ENCODE assay signal across 8 cellular contexts in the genomic region with DNA sequence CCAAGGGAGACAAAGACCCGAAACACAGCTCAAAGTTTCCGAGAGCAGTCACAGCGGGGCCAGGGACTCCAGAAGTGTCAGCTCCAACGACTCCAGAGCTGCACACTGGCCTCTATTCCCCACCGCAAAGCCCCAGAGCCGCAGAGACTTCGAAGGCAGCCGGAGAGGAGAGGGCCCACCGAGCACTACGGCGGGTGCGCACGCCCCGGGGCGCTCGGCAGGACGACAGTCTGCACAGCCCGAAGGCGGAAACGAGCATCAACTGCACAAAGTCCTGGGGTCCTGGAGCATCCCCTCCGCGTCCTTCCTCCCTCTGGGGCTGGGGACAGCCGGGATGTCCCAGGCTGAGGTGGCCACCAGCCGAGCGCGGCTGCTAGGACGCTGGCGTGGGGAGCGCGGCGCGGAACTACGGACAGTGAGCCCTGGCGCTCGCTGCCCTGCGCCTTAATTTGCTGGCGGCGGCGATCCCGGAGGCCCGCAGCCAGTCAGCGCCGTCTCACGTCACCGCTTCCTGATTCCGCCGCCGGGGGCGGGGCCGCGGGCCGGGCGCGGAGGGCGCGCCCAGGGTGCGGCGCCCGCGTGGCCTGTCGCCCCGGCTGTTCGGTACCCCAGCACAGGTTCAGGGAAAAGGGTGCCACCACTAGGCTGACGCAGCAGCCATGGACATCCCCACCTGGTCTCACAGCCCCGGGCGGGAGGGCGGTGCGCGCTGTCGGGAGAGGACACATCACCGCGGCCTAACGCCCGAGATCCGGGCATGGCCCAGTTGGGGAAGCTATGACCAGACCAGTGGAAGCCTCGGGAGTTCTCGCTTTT. TPM values are rescaled to one million over a fixed set of nuclear protein-coding genes. Genes with fewer than 3 reads are reported as not detected.
A peak's percentile ranks its signal among the peaks of the same experiment; 100 is the strongest.
DNase-seq lines count a peak whose midpoint lies in the region; ATAC-seq and TF ChIP-seq lines count a peak whose summit lies in the region.

A gene with protein sequence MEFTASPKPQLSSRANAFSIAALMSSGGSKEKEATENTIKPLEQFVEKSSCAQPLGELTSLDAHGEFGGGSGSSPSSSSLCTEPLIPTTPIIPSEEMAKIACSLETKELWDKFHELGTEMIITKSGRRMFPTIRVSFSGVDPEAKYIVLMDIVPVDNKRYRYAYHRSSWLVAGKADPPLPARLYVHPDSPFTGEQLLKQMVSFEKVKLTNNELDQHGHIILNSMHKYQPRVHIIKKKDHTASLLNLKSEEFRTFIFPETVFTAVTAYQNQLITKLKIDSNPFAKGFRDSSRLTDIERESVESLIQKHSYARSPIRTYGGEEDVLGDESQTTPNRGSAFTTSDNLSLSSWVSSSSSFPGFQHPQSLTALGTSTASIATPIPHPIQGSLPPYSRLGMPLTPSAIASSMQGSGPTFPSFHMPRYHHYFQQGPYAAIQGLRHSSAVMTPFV (minus strand): TSS at position 421 of the 816 bp plus-strand sequence. CDS start 480 bp downstream, outside the sequence.

- no peaks in the 10 kb centered on the region for H3K36me3 Mint-ChIP-seq in dendritic cell treated with granulocyte-macrophage colony-stimulating factor and Interleukin-4, amounts not matched to agents 40 ng/mL and 50 ng/mL, for 4 days (ENCODE audit: low read depth)
- H3K36me3 Mint-ChIP-seq in memory B cell (no peaks in the 10 kb centered on the region), type B pancreatic cell (no peaks in the 10 kb centered on the region)

- H3K4me1 Mint-ChIP-seq in dendritic cell treated with granulocyte-macrophage colony-stimulating factor and Interleukin-4, amounts not matched to agents 40 ng/mL and 50 ng/mL, for 4 days (ENCODE audit: low read depth), result peaks cover 9% of the 10 kb centered on the region
- H3K4me1 Mint-ChIP-seq in memory B cell (peaks cover 2% of the 10 kb centered on the region), type B pancreatic cell (ENCODE audit: unreplicated experiment) (peaks cover 17% of the 10 kb centered on the region)

- DNase-seq in activated effector memory CD4-positive, alpha-beta T cell treated with anti-CD3 and anti-CD28 coated beads, Interleukin-2, amount 50 U/mL, for 16 hours, result peak; percentile 77
- DNase-seq in activated effector memory CD4-positive, alpha-beta T cell treated with Interleukin-2 at 50 U/mL for 16 hours, result no peak
- DNase-seq in NCI-H82 treated with DMSO at 0.1 percent for 48 hours (lab: John Stamatoyannopoulos, UW; ENCODE audit: unreplicated experiment) (peak; percentile 32), memory B cell (ENCODE audit: low spot score in 2 of 2) (peak in 1 of 2 donors; percentile 19), type B pancreatic cell (ENCODE audit: extremely low spot score, unreplicated experiment) (no peak), GM10266 (ENCODE audit: extremely low spot score) (no peak)

- peak within 1 kb of the TSS; percentile 54 for H3K4me3 Mint-ChIP-seq in dendritic cell treated with granulocyte-macrophage colony-stimulating factor and Interleukin-4, amounts not matched to agents 40 ng/mL and 50 ng/mL, for 4 days
- H3K4me3 Mint-ChIP-seq in memory B cell, result peak within 1 kb of the TSS; percentile 61
- H3K4me3 Mint-ChIP-seq in type B pancreatic cell, result peak within 1 kb of the TSS; percentile 84

- intact Hi-C loops in dendritic cell treated with granulocyte-macrophage colony-stimulating factor and Interleukin-4, amounts not matched to agents 40 ng/mL and 50 ng/mL, for 4 days (cut with micrococcal nuclease), result no loop called here

- H3K27ac Mint-ChIP-seq in dendritic cell treated with granulocyte-macrophage colony-stimulating factor and Interleukin-4, amounts not matched to agents 40 ng/mL and 50 ng/mL, for 4 days, result no peak within 1 kb of the TSS
- no peak within 1 kb of the TSS for H3K27ac Mint-ChIP-seq in memory B cell
- peak within 1 kb of the TSS; percentile 72 for H3K27ac Mint-ChIP-seq in type B pancreatic cell

- TF ChIP-seq CTCF in type B pancreatic cell (conservative IDR thresholded peaks at IDR 0.05), result peak; percentile 24
- TF ChIP-seq CTCF in GM10266 (IDR thresholded peaks at IDR 0.05; ENCODE audit: control insufficient read depth, insufficient read depth, low read depth, missing control alignments), result no peak

- ATAC-seq in memory B cell (ENCODE audit: low read depth) (peak; percentile 41), GM18498 (IDR thresholded peaks at IDR 0.05; ENCODE audit: unreplicated experiment) (no peak)

- peaks cover 95% of the 10 kb centered on the region for H3K27me3 Mint-ChIP-seq in dendritic cell treated with granulocyte-macrophage colony-stimulating factor and Interleukin-4, amounts not matched to agents 40 ng/mL and 50 ng/mL, for 4 days
- H3K27me3 Mint-ChIP-seq in memory B cell (peaks cover 18% of the 10 kb centered on the region), type B pancreatic cell (peaks cover 95% of the 10 kb centered on the region)

- H3K9me3 Mint-ChIP-seq in dendritic cell treated with granulocyte-macrophage colony-stimulating factor and Interleukin-4, amounts not matched to agents 40 ng/mL and 50 ng/mL, for 4 days, result no peaks in the 10 kb centered on the region
- H3K9me3 Mint-ChIP-seq in memory B cell (peaks cover 1% of the 10 kb centered on the region), type B pancreatic cell (no peaks in the 10 kb centered on the region)

RNA-seq across cellular contexts. Expression of the gene that starts here (rescaled TPM):
- total RNA-seq in type B pancreatic cell (ENCODE audit: low replicate concordance), result 0.46 and 0.48 TPM in 2 replicates

Comparison
In these comparisons a context has a peak if more than half of its experiments do, and no peak if none do; other contexts are left out.
1. DNase-seq: peak in activated effector memory CD4-positive, alpha-beta T cell treated with anti-CD3 and anti-CD28 coated beads, Interleukin-2, amount 50 U/mL, for 16 hours (single experiment) and NCI-H82 treated with DMSO at 0.1 percent for 48 hours (single experiment); none in activated effector memory CD4-positive, alpha-beta T cell treated with Interleukin-2 at 50 U/mL for 16 hours (single experiment), type B pancreatic cell (single experiment) and GM10266 (single experiment).
2. Peak in every context shown above with its lines, with median percentiles within 50 percentile points of each other: H3K4me3 Mint-ChIP-seq.